ENCODE assay signal across 1 cellular context in genomic region chr1:99503276-99503747, GRCh38.
TF ChIP-seq lines count a peak whose summit lies in the region.

No MANE protein-coding gene starts in this region.

TF ChIP-seq in K562, 482 proteins besides CTCF, POLR2A, EP300 and RAD21 (continued from another document and continues in another):
- TF ChIP-seq HMBOX1 (IDR thresholded peaks at IDR 0.05) (peak; percentile 77), ZNF280B (CRISPR knock-in tag; IDR thresholded peaks at IDR 0.05) (no peak), RNF219 (CRISPR knock-in tag; IDR thresholded peaks at IDR 0.05) (no peak), ZNF785 (CRISPR knock-in tag; IDR thresholded peaks at IDR 0.05) (no peak), ZBTB5 (IDR thresholded peaks at IDR 0.05) (no peak), HDAC2 (IDR thresholded peaks at IDR 0.05) (no peak), NFATC3 (IDR thresholded peaks at IDR 0.05) (no peak), ZKSCAN3 (CRISPR knock-in tag; IDR thresholded peaks at IDR 0.05) (no peak), ZNF449 (CRISPR knock-in tag; IDR thresholded peaks at IDR 0.05) (no peak), PURB (CRISPR knock-in tag; IDR thresholded peaks at IDR 0.05; ENCODE audit: low read depth) (no peak), MTF1 (CRISPR knock-in tag; IDR thresholded peaks at IDR 0.05; ENCODE audit: borderline replicate concordance) (no peak), ZNF324 (CRISPR knock-in tag; IDR thresholded peaks at IDR 0.05) (no peak), ZBTB43 (CRISPR knock-in tag; IDR thresholded peaks at IDR 0.05) (no peak), USF2 (CRISPR knock-in tag; IDR thresholded peaks at IDR 0.05) (0 out of 2 replicates have a peak, but pooled peaks have one; percentile 10), RAD51 (IDR thresholded peaks at IDR 0.05; ENCODE audit: borderline replicate concordance, low read depth) (no peak), ZNF224 (CRISPR knock-in tag; IDR thresholded peaks at IDR 0.05) (no peak), NR4A1 (CRISPR knock-in tag; IDR thresholded peaks at IDR 0.05) (no peak), NR4A1 (tag; IDR thresholded peaks at IDR 0.05) (no peak), TSHZ1 (CRISPR knock-in tag; IDR thresholded peaks at IDR 0.05) (no peak), ZNF699 (CRISPR knock-in tag; IDR thresholded peaks at IDR 0.05; ENCODE audit: insufficient replicate concordance) (no peak), CBFA2T2 (conservative IDR thresholded peaks at IDR 0.05) (no peak)
- TF ChIP-seq, protein P1, sequence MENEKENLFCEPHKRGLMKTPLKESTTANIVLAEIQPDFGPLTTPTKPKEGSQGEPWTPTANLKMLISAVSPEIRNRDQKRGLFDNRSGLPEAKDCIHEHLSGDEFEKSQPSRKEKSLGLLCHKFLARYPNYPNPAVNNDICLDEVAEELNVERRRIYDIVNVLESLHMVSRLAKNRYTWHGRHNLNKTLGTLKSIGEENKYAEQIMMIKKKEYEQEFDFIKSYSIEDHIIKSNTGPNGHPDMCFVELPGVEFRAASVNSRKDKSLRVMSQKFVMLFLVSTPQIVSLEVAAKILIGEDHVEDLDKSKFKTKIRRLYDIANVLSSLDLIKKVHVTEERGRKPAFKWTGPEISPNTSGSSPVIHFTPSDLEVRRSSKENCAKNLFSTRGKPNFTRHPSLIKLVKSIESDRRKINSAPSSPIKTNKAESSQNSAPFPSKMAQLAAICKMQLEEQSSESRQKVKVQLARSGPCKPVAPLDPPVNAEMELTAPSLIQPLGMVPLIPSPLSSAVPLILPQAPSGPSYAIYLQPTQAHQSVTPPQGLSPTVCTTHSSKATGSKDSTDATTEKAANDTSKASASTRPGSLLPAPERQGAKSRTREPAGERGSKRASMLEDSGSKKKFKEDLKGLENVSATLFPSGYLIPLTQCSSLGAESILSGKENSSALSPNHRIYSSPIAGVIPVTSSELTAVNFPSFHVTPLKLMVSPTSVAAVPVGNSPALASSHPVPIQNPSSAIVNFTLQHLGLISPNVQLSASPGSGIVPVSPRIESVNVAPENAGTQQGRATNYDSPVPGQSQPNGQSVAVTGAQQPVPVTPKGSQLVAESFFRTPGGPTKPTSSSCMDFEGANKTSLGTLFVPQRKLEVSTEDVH (IDR thresholded peaks at IDR 0.05; ENCODE audit: low read depth, partially characterized antibody) = no peak
- TF ChIP-seq, protein P2, sequence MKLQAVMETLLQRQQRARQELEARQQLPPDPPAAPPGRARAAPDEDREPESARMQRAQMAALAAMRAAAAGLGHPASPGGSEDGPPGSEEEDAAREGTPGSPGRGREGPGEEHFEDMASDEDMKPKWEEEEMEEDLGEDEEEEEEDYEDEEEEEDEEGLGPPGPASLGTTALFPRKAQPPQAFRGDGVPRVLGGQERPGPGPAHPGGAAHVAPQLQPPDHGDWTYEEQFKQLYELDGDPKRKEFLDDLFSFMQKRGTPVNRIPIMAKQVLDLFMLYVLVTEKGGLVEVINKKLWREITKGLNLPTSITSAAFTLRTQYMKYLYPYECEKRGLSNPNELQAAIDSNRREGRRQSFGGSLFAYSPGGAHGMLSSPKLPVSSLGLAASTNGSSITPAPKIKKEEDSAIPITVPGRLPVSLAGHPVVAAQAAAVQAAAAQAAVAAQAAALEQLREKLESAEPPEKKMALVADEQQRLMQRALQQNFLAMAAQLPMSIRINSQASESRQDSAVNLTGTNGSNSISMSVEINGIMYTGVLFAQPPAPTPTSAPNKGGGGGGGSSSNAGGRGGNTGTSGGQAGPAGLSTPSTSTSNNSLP (IDR thresholded peaks at IDR 0.05; ENCODE audit: borderline replicate concordance, low read depth, low read length) = no peak
- TF ChIP-seq, protein P3, sequence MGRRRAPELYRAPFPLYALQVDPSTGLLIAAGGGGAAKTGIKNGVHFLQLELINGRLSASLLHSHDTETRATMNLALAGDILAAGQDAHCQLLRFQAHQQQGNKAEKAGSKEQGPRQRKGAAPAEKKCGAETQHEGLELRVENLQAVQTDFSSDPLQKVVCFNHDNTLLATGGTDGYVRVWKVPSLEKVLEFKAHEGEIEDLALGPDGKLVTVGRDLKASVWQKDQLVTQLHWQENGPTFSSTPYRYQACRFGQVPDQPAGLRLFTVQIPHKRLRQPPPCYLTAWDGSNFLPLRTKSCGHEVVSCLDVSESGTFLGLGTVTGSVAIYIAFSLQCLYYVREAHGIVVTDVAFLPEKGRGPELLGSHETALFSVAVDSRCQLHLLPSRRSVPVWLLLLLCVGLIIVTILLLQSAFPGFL (CRISPR knock-in tag; IDR thresholded peaks at IDR 0.05) = no peak
- TF ChIP-seq, protein P4, sequence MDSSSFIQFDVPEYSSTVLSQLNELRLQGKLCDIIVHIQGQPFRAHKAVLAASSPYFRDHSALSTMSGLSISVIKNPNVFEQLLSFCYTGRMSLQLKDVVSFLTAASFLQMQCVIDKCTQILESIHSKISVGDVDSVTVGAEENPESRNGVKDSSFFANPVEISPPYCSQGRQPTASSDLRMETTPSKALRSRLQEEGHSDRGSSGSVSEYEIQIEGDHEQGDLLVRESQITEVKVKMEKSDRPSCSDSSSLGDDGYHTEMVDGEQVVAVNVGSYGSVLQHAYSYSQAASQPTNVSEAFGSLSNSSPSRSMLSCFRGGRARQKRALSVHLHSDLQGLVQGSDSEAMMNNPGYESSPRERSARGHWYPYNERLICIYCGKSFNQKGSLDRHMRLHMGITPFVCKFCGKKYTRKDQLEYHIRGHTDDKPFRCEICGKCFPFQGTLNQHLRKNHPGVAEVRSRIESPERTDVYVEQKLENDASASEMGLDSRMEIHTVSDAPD (CRISPR knock-in tag; IDR thresholded peaks at IDR 0.05) = no peak
- TF ChIP-seq, protein P5, sequence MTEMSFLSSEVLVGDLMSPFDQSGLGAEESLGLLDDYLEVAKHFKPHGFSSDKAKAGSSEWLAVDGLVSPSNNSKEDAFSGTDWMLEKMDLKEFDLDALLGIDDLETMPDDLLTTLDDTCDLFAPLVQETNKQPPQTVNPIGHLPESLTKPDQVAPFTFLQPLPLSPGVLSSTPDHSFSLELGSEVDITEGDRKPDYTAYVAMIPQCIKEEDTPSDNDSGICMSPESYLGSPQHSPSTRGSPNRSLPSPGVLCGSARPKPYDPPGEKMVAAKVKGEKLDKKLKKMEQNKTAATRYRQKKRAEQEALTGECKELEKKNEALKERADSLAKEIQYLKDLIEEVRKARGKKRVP (CRISPR knock-in tag; IDR thresholded peaks at IDR 0.05) = peak; percentile 73
